ENCODE assay signal across 1 cellular context in genomic region chr6:155026366-155027045, GRCh38.
A peak's percentile ranks its signal among the peaks of the same experiment; 100 is the strongest.
TF ChIP-seq lines count a peak whose summit lies in the region.

No MANE protein-coding gene starts in this region.

TF ChIP-seq in HEK293, 187 proteins besides CTCF, POLR2A, EP300 and RAD21 (continued from another document and continues in another):
- TF ChIP-seq ZBTB10 (tag by site-specific recombination; IDR thresholded peaks at IDR 0.05): 0 out of 2 replicates have a peak, but pooled peaks have one; percentile 34
- peak; percentile 44; the same call in 1 of the 2 replicates for TF ChIP-seq IKZF3 (tag by site-specific recombination; IDR thresholded peaks at IDR 0.05)
- TF ChIP-seq ZNF19 (tag by site-specific recombination; IDR thresholded peaks at IDR 0.05; ENCODE audit: low read depth): no peak
- TF ChIP-seq ZNF324 (tag by site-specific recombination; IDR thresholded peaks at IDR 0.05): peak; percentile 77; the same call in 1 of the 2 replicates
- peak; percentile 76 for TF ChIP-seq ZNF398 (tag by site-specific recombination; IDR thresholded peaks at IDR 0.05)
- TF ChIP-seq ZNF660 (tag by site-specific recombination; IDR thresholded peaks at IDR 0.05): peak; percentile 81
- peak; percentile 49; the same call in 1 of the 2 replicates for TF ChIP-seq ZNF394 (tag by site-specific recombination; IDR thresholded peaks at IDR 0.05; ENCODE audit: borderline replicate concordance)
- peak; percentile 87 for TF ChIP-seq SP7 (tag by site-specific recombination; IDR thresholded peaks at IDR 0.05)
- TF ChIP-seq GLIS2 (tag by site-specific recombination; IDR thresholded peaks at IDR 0.05): peak; percentile 78
- TF ChIP-seq WT1 (tag by site-specific recombination; IDR thresholded peaks at IDR 0.05): no peak
- peak; percentile 73; the same call in 1 of the 2 replicates for TF ChIP-seq ZNF639 (tag by site-specific recombination; IDR thresholded peaks at IDR 0.05)
- no peak for TF ChIP-seq SP2 (tag by site-specific recombination; IDR thresholded peaks at IDR 0.05)
- TF ChIP-seq ZNF132 (tag by site-specific recombination; IDR thresholded peaks at IDR 0.05; ENCODE audit: borderline replicate concordance): no peak
- peak; percentile 73 for TF ChIP-seq ZNF558 (tag by site-specific recombination; IDR thresholded peaks at IDR 0.05)
- peak; percentile 89 for TF ChIP-seq ZNF629 (tag by site-specific recombination; IDR thresholded peaks at IDR 0.05)
- no peak for TF ChIP-seq ZNF664 (tag by site-specific recombination; IDR thresholded peaks at IDR 0.05)
- TF ChIP-seq ZNF626 (tag by site-specific recombination; IDR thresholded peaks at IDR 0.05): no peak
- TF ChIP-seq OSR2 (tag by site-specific recombination; IDR thresholded peaks at IDR 0.05): peak; percentile 58; the same call in 1 of the 2 replicates
- TF ChIP-seq KLF9 (tag by site-specific recombination; IDR thresholded peaks at IDR 0.05; ENCODE audit: low read depth): peak; percentile 27; the same call in 1 of the 2 replicates
- no peak for TF ChIP-seq ZNF544 (tag by site-specific recombination; IDR thresholded peaks at IDR 0.05)
- peak; percentile 81 for TF ChIP-seq PRDM6 (tag by site-specific recombination; IDR thresholded peaks at IDR 0.05)
- TF ChIP-seq ZNF658 (tag by site-specific recombination; IDR thresholded peaks at IDR 0.05): no peak
- peak; percentile 50; the same call in 1 of the 2 replicates for TF ChIP-seq ZFP37 (tag by site-specific recombination; IDR thresholded peaks at IDR 0.05)
- peak; percentile 97 for TF ChIP-seq GLIS1 (tag by site-specific recombination; IDR thresholded peaks at IDR 0.05)
- TF ChIP-seq ZNF561 (tag by site-specific recombination; IDR thresholded peaks at IDR 0.05; ENCODE audit: borderline replicate concordance): peak; percentile 20; the same call in 1 of the 2 replicates
- TF ChIP-seq ZNF37A (tag by site-specific recombination; IDR thresholded peaks at IDR 0.05): 0 out of 2 replicates have a peak, but pooled peaks have one; percentile 7
- TF ChIP-seq INSM2 (tag by site-specific recombination; IDR thresholded peaks at IDR 0.05): peak; percentile 75
- TF ChIP-seq ZNF366 (tag by site-specific recombination; conservative IDR thresholded peaks at IDR 0.05): peak; percentile 84
- TF ChIP-seq GLI2 (tag by site-specific recombination; IDR thresholded peaks at IDR 0.05; ENCODE audit: borderline replicate concordance, low read depth): peak; percentile 41; the same call in 1 of the 2 replicates
- TF ChIP-seq TRIM28 (IDR thresholded peaks at IDR 0.05; ENCODE audit: borderline replicate concordance, low read length): 0 out of 2 replicates have a peak, but pooled peaks have one; percentile 39
- TF ChIP-seq PRDM10 (tag by site-specific recombination; IDR thresholded peaks at IDR 0.05): peak; percentile 91
- TF ChIP-seq ZNF184 (tag by site-specific recombination; IDR thresholded peaks at IDR 0.05): peak; percentile 84
- peak; percentile 52; the same call in 1 of the 2 replicates for TF ChIP-seq ZNF518A (tag by site-specific recombination; conservative IDR thresholded peaks at IDR 0.05; ENCODE audit: low read depth)
- no peak for TF ChIP-seq ZNF214 (tag by site-specific recombination; IDR thresholded peaks at IDR 0.05; ENCODE audit: borderline replicate concordance)
- TF ChIP-seq ZNF335 (tag by site-specific recombination; conservative IDR thresholded peaks at IDR 0.05): peak; percentile 12; the same call in 1 of the 2 replicates
- TF ChIP-seq PATZ1 (tag by site-specific recombination; IDR thresholded peaks at IDR 0.05): peak; percentile 63
- peak; percentile 44; the same call in 1 of the 2 replicates for TF ChIP-seq ZBTB20 (tag by site-specific recombination; IDR thresholded peaks at IDR 0.05)
- no peak for TF ChIP-seq ZNF768 (tag by site-specific recombination; IDR thresholded peaks at IDR 0.05)
- TF ChIP-seq ZNF24 (tag by site-specific recombination; IDR thresholded peaks at IDR 0.05): peak; percentile 88
